11 cellular contexts compared by ENCODE assay signal in the genomic region with DNA sequence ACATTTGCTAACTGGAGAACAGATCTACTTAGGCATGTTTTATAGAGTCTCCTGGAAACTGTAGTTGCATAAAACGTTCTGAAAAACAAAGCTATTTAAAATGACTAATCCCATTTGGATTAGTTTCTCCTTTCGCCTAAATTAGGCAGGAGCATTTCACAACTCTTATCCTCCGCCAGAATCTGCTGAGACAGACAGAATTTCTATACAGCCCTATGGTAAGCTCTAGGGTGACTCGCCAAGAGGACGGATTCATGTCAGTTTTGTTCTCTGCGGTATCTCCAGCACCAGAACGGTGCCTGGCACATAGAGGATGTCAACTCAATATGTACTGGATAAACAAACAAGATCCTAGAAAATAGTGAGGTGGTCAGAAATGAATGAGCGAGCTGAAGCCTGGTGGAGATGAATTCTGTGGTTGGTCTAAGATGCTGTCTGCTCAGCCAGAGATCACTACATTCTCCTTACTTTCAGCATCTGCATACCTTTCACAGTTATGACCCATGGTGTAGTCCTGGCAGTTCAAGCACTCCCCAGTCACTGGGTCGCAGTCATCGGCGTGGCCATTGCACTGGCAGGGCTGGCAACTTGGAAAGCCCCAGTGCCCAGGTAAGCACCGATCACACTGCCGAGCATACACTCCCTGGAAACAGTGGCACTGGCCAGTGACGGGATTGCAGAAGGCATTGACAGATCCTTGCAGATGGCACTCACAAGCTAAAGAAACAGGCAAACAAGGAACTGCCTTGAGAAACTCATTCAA. TPM values are rescaled to one million over a fixed set of nuclear protein-coding genes. Genes with fewer than 3 reads are reported as not detected.
DNase-seq lines count a peak whose midpoint lies in the region; ATAC-seq and TF ChIP-seq lines count a peak whose summit lies in the region.
"Had no signal": no experiment of that assay in that cellular context is flagged by ENCODE, and none has a peak within 500 bp of the region (broad histone marks: within the 10 kb centered on the region; RNA-seq: fewer than 3 reads in every experiment).

No MANE protein-coding gene starts in this region.

- H3K27me3 ChIP-seq in skeletal muscle satellite cell (ENCODE audit: control insufficient read depth, insufficient read depth, low read length): no peaks in the 10 kb centered on the region

- H3K4me1 ChIP-seq in skeletal muscle satellite cell (ENCODE audit: control insufficient read depth, insufficient read depth, low read length): peaks cover 39% of the 10 kb centered on the region

- H3K9me3 ChIP-seq in skeletal muscle satellite cell (replicated peaks; ENCODE audit: low read length): no peaks in the 10 kb centered on the region

- ATAC-seq in Right ventricle myocardium superior (ENCODE audit: poor library complexity) (peak; percentile 54), GM21526 (IDR thresholded peaks at IDR 0.05; ENCODE audit: low FRiP score, unreplicated experiment) (no peak)

- DNase-seq in ELR (ENCODE audit: low read depth) (peak; percentile 65), amniotic epithelial cell (ENCODE audit: low read depth) (peak; percentile 100), Right ventricle myocardium superior (no peak), NCI-H187 (lab: John Stamatoyannopoulos, UW) (no peak), HEK293T (ENCODE audit: extremely low spot score) (no peak), NCI-H2029 treated with DMSO at 0.1 percent for 48 hours (lab: John Stamatoyannopoulos, UW) (no peak)
- DNase-seq: activated CD8-positive, alpha-beta memory T cell treated with anti-CD3 and anti-CD28 coated beads, Interleukin-2, amount 50 U/mL, for 4 hours; NCI-H446 treated with DMSO at 0.1 percent for 48 hours had no signal

- H3K4me3 ChIP-seq in skeletal muscle satellite cell (ENCODE audit: low read length): no peak overlapping the region

- H3K4me2 ChIP-seq in skeletal muscle satellite cell (ENCODE audit: low read length): peak overlapping the region; percentile 26

- intact Hi-C loops in Right ventricle myocardium superior (cut with DNase I): no loop called here

- peaks cover 85% of the 10 kb centered on the region for H3K36me3 ChIP-seq in skeletal muscle satellite cell (ENCODE audit: insufficient read depth, low read length)

- no peak overlapping the region for H3K9ac ChIP-seq in skeletal muscle satellite cell (ENCODE audit: low read depth, low read length)

- POLR2A ChIA-PET in HEK293T (lab: Yijun Ruan, JAX): no interaction called here

- CTCF ChIA-PET in HEK293T (lab: Yijun Ruan, JAX): no interaction called here

TF ChIP-seq in HEK293T, 16 proteins besides CTCF, POLR2A, EP300 and RAD21:
- TF ChIP-seq CTBP1 (IDR thresholded peaks at IDR 0.05; ENCODE audit: borderline replicate concordance) (no peak), FOXA1 (IDR thresholded peaks at IDR 0.05) (no peak), SP1 (IDR thresholded peaks at IDR 0.05) (no peak), ELF4 (IDR thresholded peaks at IDR 0.05) (no peak), PKNOX1 (IDR thresholded peaks at IDR 0.05) (no peak), TARDBP (IDR thresholded peaks at IDR 0.05) (no peak)

RNA-seq across cellular contexts. Expression of gene LAMB1, which starts 44.0 kb away (rescaled TPM):
- 62.1 TPM for total RNA-seq in Right ventricle myocardium superior
- total RNA-seq in skeletal muscle satellite cell (2012; rRNA removed): 227 and 312 TPM in 2 replicates
- total RNA-seq: T-helper 2 cell treated with Interferon-gamma antibody and Interleukin-4, amounts not matched to agents 100 ng/mL and 5 ng/mL, for 36 hours had no signal

Comparison
In these comparisons a context has a peak if more than half of its experiments do, and no peak if none do; other contexts are left out.
1. DNase-seq: peak in ELR (single experiment) and amniotic epithelial cell (single experiment); none in Right ventricle myocardium superior (single experiment), NCI-H187 (0 of 2), HEK293T (single experiment) and NCI-H2029 treated with DMSO at 0.1 percent for 48 hours (single experiment).